In the genomic region with DNA sequence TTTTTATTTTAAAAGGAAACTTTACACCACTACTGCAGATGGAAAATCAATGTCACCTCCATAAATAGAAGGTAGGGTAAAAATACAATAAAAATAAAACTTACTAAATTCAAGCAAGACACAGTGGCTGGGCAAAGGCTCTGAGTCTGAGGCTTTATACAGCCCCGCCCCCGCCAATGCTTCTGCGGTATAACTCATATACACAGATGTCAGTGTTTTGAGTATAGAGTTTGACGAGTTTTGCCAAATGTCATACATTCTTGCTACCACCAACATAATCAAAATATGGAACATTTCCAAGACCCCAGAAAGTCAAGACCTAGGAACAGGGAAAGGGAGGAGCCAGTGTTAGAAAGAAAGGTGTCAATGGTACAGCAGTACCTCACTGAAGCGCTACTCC, we compare ENCODE assay signal across 9 cellular contexts. TPM values are rescaled to one million over a fixed set of nuclear protein-coding genes. Genes with fewer than 3 reads are reported as not detected.
A peak's percentile ranks its signal among the peaks of the same experiment; 100 is the strongest.
DNase-seq lines count a peak whose midpoint lies in the region; ATAC-seq and TF ChIP-seq lines count a peak whose summit lies in the region.
"Had no signal": no experiment of that assay in that cellular context is flagged by ENCODE, and none has a peak within 500 bp of the region (broad histone marks: within the 10 kb centered on the region; RNA-seq: fewer than 3 reads in every experiment).

No MANE protein-coding gene starts in this region.

- H3K27me3 Mint-ChIP-seq in activated naive CD8-positive, alpha-beta T cell treated with anti-CD3 and anti-CD28 coated beads, Interleukin-2, amount 10 ng/mL, durations not matched to agents 7 days and 5 days = no peaks in the 10 kb centered on the region

- peak overlapping the region; percentile 52 for H3K27ac Mint-ChIP-seq in activated naive CD8-positive, alpha-beta T cell treated with anti-CD3 and anti-CD28 coated beads, Interleukin-2, amount 10 ng/mL, durations not matched to agents 7 days and 5 days

- H3K9me3 Mint-ChIP-seq in activated naive CD8-positive, alpha-beta T cell treated with anti-CD3 and anti-CD28 coated beads, Interleukin-2, amount 10 ng/mL, durations not matched to agents 7 days and 5 days = no peaks in the 10 kb centered on the region

- TF ChIP-seq CTCF in GM10266 (IDR thresholded peaks at IDR 0.05; ENCODE audit: control insufficient read depth, insufficient read depth, low read depth, missing control alignments) = no peak

- H3K4me1 Mint-ChIP-seq in activated naive CD8-positive, alpha-beta T cell treated with anti-CD3 and anti-CD28 coated beads, Interleukin-2, amount 10 ng/mL, durations not matched to agents 7 days and 5 days = peaks cover 78% of the 10 kb centered on the region

- H3K36me3 Mint-ChIP-seq in activated naive CD8-positive, alpha-beta T cell treated with anti-CD3 and anti-CD28 coated beads, Interleukin-2, amount 10 ng/mL, durations not matched to agents 7 days and 5 days = peaks cover 18% of the 10 kb centered on the region

- POLR2A ChIA-PET in activated naive CD8-positive, alpha-beta T cell treated with anti-CD3 and anti-CD28 coated beads, Interleukin-2, amount 10 ng/mL, durations not matched to agents 7 days and 5 days (lab: Charles Lee) = interaction anchor here (1.7 kb wide), 1 partner anchor 29 kb away, joined by 6 read pairs; no protein-coding TSS in a partner anchor

- DNase-seq in GM10266 (ENCODE audit: extremely low spot score) (peak; percentile 44), NCI-H510A (lab: John Stamatoyannopoulos, UW) (no peak), DMS114 treated with DMSO at 0.1 percent for 48 hours (lab: John Stamatoyannopoulos, UW; ENCODE audit: unreplicated experiment) (no peak), glomerular visceral epithelial cell (ENCODE audit: extremely low spot score) (no peak)
- DNase-seq in activated CD4-positive, CD25-positive, alpha-beta regulatory T cell treated with anti-CD3 and anti-CD28 coated beads, Interleukin-2, amount 50 U/mL, for 72 hours = peak; percentile 66
- no peak for DNase-seq in activated naive CD8-positive, alpha-beta T cell treated with anti-CD3 and anti-CD28 coated beads, Interleukin-2, amount 10 ng/mL, durations not matched to agents 7 days and 5 days
- DNase-seq in stimulated activated CD4-positive, alpha-beta T cell treated with anti-CD3 and anti-CD28 coated beads, Interleukin-4, amount 100 ng/mL, for 1 hour = peak; percentile 81
- DNase-seq in NK-92 treated with Interleukin-12 subunit alpha and Interleukin-12 subunit beta, amount 100 ng/mL, for 24 hours (lab: John Stamatoyannopoulos, UW) = no peak
- DNase-seq: Calu3 had no signal

- H3K4me3 Mint-ChIP-seq in activated naive CD8-positive, alpha-beta T cell treated with anti-CD3 and anti-CD28 coated beads, Interleukin-2, amount 10 ng/mL, durations not matched to agents 7 days and 5 days = peak overlapping the region; percentile 50

- ATAC-seq in activated naive CD8-positive, alpha-beta T cell treated with anti-CD3 and anti-CD28 coated beads, Interleukin-2, amount 10 ng/mL, durations not matched to agents 7 days and 5 days (ENCODE audit: low read depth) = no peak

RNA-seq across cellular contexts. Expression of a gene that starts 12.8 kb away (rescaled TPM):
- 10 to 100 TPM; 58.9 to 62.3 TPM for total RNA-seq in activated naive CD8-positive, alpha-beta T cell treated with anti-CD3 and anti-CD28 coated beads, Interleukin-2, amount 10 ng/mL, durations not matched to agents 7 days and 5 days

Comparison
In these comparisons a context has a peak if more than half of its experiments do, and no peak if none do; other contexts are left out.
1. DNase-seq: peak in GM10266 (single experiment), activated CD4-positive, CD25-positive, alpha-beta regulatory T cell treated with anti-CD3 and anti-CD28 coated beads, Interleukin-2, amount 50 U/mL, for 72 hours (single experiment) and stimulated activated CD4-positive, alpha-beta T cell treated with anti-CD3 and anti-CD28 coated beads, Interleukin-4, amount 100 ng/mL, for 1 hour (single experiment); none in activated naive CD8-positive, alpha-beta T cell treated with anti-CD3 and anti-CD28 coated beads, Interleukin-2, amount 10 ng/mL, durations not matched to agents 7 days and 5 days (single experiment), NCI-H510A (single experiment), NK-92 treated with Interleukin-12 subunit alpha and Interleukin-12 subunit beta, amount 100 ng/mL, for 24 hours (single experiment), DMS114 treated with DMSO at 0.1 percent for 48 hours (single experiment) and glomerular visceral epithelial cell (single experiment).